In the genomic region with DNA sequence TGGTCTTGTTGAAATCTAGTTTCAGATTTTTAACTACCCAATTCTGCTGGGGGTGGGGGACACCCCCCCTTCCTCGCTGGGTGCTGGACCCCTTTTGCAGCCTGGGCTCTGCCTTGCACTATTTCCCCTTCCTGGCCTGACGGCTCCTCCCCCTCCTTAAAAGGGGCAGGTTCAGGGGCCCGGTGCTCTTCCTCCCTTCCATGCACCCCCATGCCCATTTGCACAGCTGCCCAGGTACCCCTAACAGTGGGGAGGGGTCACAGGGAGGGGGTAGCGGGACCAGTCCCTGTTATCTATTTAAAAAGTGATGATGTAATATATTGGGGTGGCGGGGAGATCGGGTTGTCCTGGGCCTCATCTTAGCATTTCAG, we compare ENCODE assay signal across 9 cellular contexts. TPM values are rescaled to one million over a fixed set of nuclear protein-coding genes. Genes with fewer than 3 reads are reported as not detected.
DNase-seq lines count a peak whose midpoint lies in the region; ATAC-seq and TF ChIP-seq lines count a peak whose summit lies in the region.
"Had no signal": no experiment of that assay in that cellular context is flagged by ENCODE, and none has a peak within 500 bp of the region (broad histone marks: within the 10 kb centered on the region; RNA-seq: fewer than 3 reads in every experiment).

No MANE protein-coding gene starts in this region.

- no peak for TF ChIP-seq CTCF in heart left ventricle (IDR thresholded peaks at IDR 0.05)
- no peak for TF ChIP-seq CTCF in lower lobe of right lung (IDR thresholded peaks at IDR 0.05)

- 55 to 58% (median 57%) methylated on average over 6 of the region's 6 CpGs for WGBS in heart left ventricle, 4 donors

- TF ChIP-seq POLR2A in heart left ventricle (IDR thresholded peaks at IDR 0.05), result no peak

- no peak for DNase-seq in heart left ventricle
- no peak for DNase-seq in cardiac septum (ENCODE audit: low spot score)
- no peak for DNase-seq in adipocyte (ENCODE audit: low read depth)
- DNase-seq in lower lobe of right lung, result no peak
- no peak for DNase-seq in DMS114 treated with DMSO at 0.1 percent for 48 hours (lab: John Stamatoyannopoulos, UW; ENCODE audit: unreplicated experiment)
- DNase-seq in NCI-H1694 treated with DMSO at 0.1 percent for 48 hours (lab: John Stamatoyannopoulos, UW), result no peak
- no peak for DNase-seq in dedifferentiated amniotic fluid mesenchymal stem cell (ENCODE audit: extremely low spot score)

- intact Hi-C loops in heart left ventricle (cut with DNase I), result loop anchor here in 5 of 10 donors (2.0 to 5.0 kb wide), 8 partner anchors 15 to 61 kb away; a partner anchor contains a TSS
- intact Hi-C loops in cardiac septum (cut with DNase I), result loop anchor here (1.0 to 5.0 kb wide), 4 partner anchors 17 to 57 kb away; a partner anchor contains a TSS
- intact Hi-C loops in lower lobe of right lung (cut with DNase I), result no loop called here

- H3K4me3 ChIP-seq in heart left ventricle, result peak overlapping the region in 10 of 12 donors; percentile 44 to 69 (median 60)
- peak overlapping the region; percentile 69 for H3K4me3 ChIP-seq in adipocyte (ENCODE audit: low read length)
- H3K4me3 ChIP-seq in lower lobe of right lung, result peak overlapping the region; percentile 52

- H3K36me3 ChIP-seq in heart left ventricle (peaks cover 0 to 25% (median 17%) of the 10 kb centered on the region in 9 donors), adipocyte (ENCODE audit: control insufficient read depth, insufficient read depth, low read length, severe bottlenecking) (peaks cover 29% of the 10 kb centered on the region), lower lobe of right lung (peaks cover 34% of the 10 kb centered on the region)

- H3K4me1 ChIP-seq in heart left ventricle, result peaks cover 5 to 43% (median 18%) of the 10 kb centered on the region in 12 donors
- peaks cover 34% of the 10 kb centered on the region for H3K4me1 ChIP-seq in adipocyte (ENCODE audit: control insufficient read depth, insufficient read depth, low read length)
- peaks cover 56% of the 10 kb centered on the region for H3K4me1 ChIP-seq in lower lobe of right lung

- ATAC-seq in heart left ventricle (peak in 1 of 4 donors; percentile 1), lower lobe of right lung (peak; percentile 0), HG02885 (IDR thresholded peaks at IDR 0.05; ENCODE audit: poor library complexity, unreplicated experiment) (no peak)

- H3K27me3 ChIP-seq in heart left ventricle (no peaks in the 10 kb centered on the region), adipocyte (replicated peaks; ENCODE audit: control insufficient read depth, insufficient read depth, low read length) (no peaks in the 10 kb centered on the region), lower lobe of right lung (ENCODE audit: low read depth) (no peaks in the 10 kb centered on the region)

- H3K27ac ChIP-seq in heart left ventricle (peak overlapping the region; percentile 63 to 91 (median 84)), lower lobe of right lung (peak overlapping the region; percentile 85)

- H3K9me3 ChIP-seq in heart left ventricle, result no peaks in the 10 kb centered on the region
- no peaks in the 10 kb centered on the region for H3K9me3 ChIP-seq in adipocyte (ENCODE audit: control insufficient read depth, low read length)
- H3K9me3 ChIP-seq in lower lobe of right lung, result no peaks in the 10 kb centered on the region

- H3K9ac ChIP-seq in adipocyte (ENCODE audit: low read length), result peak overlapping the region; percentile 84

RNA-seq across cellular contexts. Expression of a gene that starts 15.3 kb away (rescaled TPM):
- total RNA-seq in heart left ventricle (10 to 100 TPM; 29.5 to 80.0 (median 46.6) TPM), cardiac septum (41.9 TPM), lower lobe of right lung (72.0 TPM)
- polyA plus RNA-seq in heart left ventricle, result 100 to 1,000 TPM in 1 of 2 donors, 10 to 100 TPM in 1; 39.2 to 103 TPM

RNA-seq across cellular contexts. Expression of a gene that starts 15.7 kb away (rescaled TPM):
- total RNA-seq in heart left ventricle (under 1 TPM in 8 of 9 donors, not detected in 1; 0.14 to 0.62 (median 0.35) TPM), cardiac septum (0.51 TPM), lower lobe of right lung (1.4 TPM)
- under 1 TPM; 0.17 to 0.65 TPM for polyA plus RNA-seq in heart left ventricle

RNA-seq across cellular contexts. Expression of a gene that starts 15.7 kb away (rescaled TPM):
- total RNA-seq in heart left ventricle, result not detected
- polyA plus RNA-seq in heart left ventricle, result not detected
- total RNA-seq in cardiac septum, result not detected
- not detected for total RNA-seq in lower lobe of right lung
- total RNA-seq: left cardiac atrium had no signal

RNA-seq across cellular contexts. Expression of a gene that starts 24.5 kb away (rescaled TPM):
- not detected for total RNA-seq in heart left ventricle
- polyA plus RNA-seq in heart left ventricle, result not detected
- not detected for total RNA-seq in cardiac septum
- total RNA-seq in lower lobe of right lung, result not detected
- total RNA-seq: left cardiac atrium had no signal

RNA-seq across cellular contexts. Expression of a gene that starts 33.2 kb away (rescaled TPM):
- 100 to 1,000 TPM in 3 of 9 donors, 10 to 100 TPM in 6; 55.8 to 199 (median 67.5) TPM for total RNA-seq in heart left ventricle
- polyA plus RNA-seq in heart left ventricle, result 100 to 1,000 TPM; 112 to 113 TPM
- 69.9 TPM for total RNA-seq in cardiac septum
- total RNA-seq in lower lobe of right lung, result 121 TPM
